ENCODE assay signal across 7 cellular contexts in genomic region chr5:149990518-149991376, GRCh38. TPM values are rescaled to one million over a fixed set of nuclear protein-coding genes. Genes with fewer than 3 reads are reported as not detected.
A peak's percentile ranks its signal among the peaks of the same experiment; 100 is the strongest.
DNase-seq lines count a peak whose midpoint lies in the region; ATAC-seq lines count a peak whose summit lies in the region.

No MANE protein-coding gene starts in this region.

- DNase-seq in NCI-H345 (lab: John Stamatoyannopoulos, UW) = peak; percentile 81
- DNase-seq in cerebellar cortex (ENCODE audit: low spot score) = peak; percentile 94
- DNase-seq in left colon = peak; percentile 58 to 85
- DNase-seq in stimulated activated CD4-positive, alpha-beta T cell treated with anti-CD3 and anti-CD28 coated beads, Interleukin-4, amount 100 ng/mL, for 48 hours (ENCODE audit: low read depth in 2 of 2) = peak; percentile 41 to 42

- ATAC-seq in GM18498 (IDR thresholded peaks at IDR 0.05; ENCODE audit: unreplicated experiment) = peak; percentile 85
- ATAC-seq in HG03108 (IDR thresholded peaks at IDR 0.05; ENCODE audit: unreplicated experiment) = peak; percentile 78
- ATAC-seq in activated CD4-positive, CD25-positive, alpha-beta regulatory T cell treated with anti-CD3 and anti-CD28 coated beads, Interleukin-2, amount 50 U/mL, for 24 hours = peak; percentile 76 to 79
- ATAC-seq in left colon = peak; percentile 67

- intact Hi-C loops in left colon (cut with DNase I, micrococcal nuclease) = loop anchor here (10.0 kb wide), 1 partner anchor 156 kb away; no protein-coding TSS in a partner anchor

RNA-seq across cellular contexts. Expression of gene TIGD6, which starts 9.7 kb away (rescaled TPM):
- 1 to 10 TPM; 2.6 to 4.0 TPM for total RNA-seq in left colon

RNA-seq across cellular contexts. Expression of gene HMGXB3, which starts 9.8 kb away (rescaled TPM):
- total RNA-seq in left colon = 10 to 100 TPM; 22.2 to 34.0 TPM

RNA-seq across cellular contexts. Expression of gene SLC26A2, which starts 30.2 kb away (rescaled TPM):
- total RNA-seq in left colon = 1,000 to 10,000 TPM in 1 of 2 donors, 100 to 1,000 TPM in 1; 940 to 1,067 TPM

RNA-seq across cellular contexts. Expression of gene PDE6A, which starts 46.2 kb away (rescaled TPM):
- 1 to 10 TPM; 4.2 to 4.7 TPM for total RNA-seq in left colon

Comparison
In these comparisons a context has a peak if more than half of its experiments do, and no peak if none do; other contexts are left out.
1. Peak in every context shown above with its lines: DNase-seq and ATAC-seq.
2. DNase-seq: peak in every context shown above with its lines; median percentile 94 in cerebellar cortex; 81 in NCI-H345; 72 in left colon; 42 in stimulated activated CD4-positive, alpha-beta T cell treated with anti-CD3 and anti-CD28 coated beads, Interleukin-4, amount 100 ng/mL, for 48 hours.